In the genomic region with DNA sequence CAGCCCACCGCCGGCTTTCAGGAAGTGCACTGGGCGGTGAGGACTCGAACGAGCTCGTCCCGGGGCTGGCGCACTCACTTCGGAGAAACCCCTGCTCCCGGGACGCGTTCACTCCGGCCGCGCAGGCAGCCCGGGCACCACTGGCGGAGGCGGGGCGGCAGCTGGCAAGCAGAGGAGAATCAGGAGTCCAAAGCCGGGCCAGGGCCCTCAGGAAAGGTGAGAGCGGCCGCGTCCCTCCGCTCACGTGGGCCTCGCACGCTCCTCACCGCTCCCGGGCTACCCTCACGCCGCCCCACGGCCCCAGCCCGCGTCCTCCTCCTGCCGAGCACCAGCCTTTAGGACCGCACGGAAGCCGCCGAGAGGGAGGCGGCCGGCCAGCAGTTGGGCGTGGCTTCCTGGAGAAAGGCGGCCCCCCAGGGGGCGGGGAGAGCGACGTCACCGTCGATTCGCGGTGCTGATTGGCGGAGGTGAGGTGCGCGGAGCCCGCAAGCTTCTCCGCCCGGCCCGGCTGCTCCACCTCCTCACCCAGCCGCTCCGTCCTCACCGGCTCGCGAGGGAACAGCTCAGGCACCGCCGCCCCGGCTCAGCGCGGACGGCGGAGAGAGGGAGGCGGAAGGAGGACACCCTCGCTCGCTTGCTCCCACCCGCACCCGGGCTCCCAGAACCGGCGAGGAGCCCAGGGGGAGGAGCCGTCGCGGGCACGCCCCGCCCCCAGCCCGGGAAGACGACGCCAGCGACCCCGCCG, we compare ENCODE assay signal across 1 cellular context.
TF ChIP-seq lines count a peak whose summit lies in the region.

ZCCHC2 (plus strand) TSS at position 516 of the 745 bp plus-strand sequence. CDS start 400 bp downstream, outside the sequence.

TF ChIP-seq in GM23338, 12 proteins besides CTCF, POLR2A, EP300 and RAD21:
- TF ChIP-seq, protein P1, sequence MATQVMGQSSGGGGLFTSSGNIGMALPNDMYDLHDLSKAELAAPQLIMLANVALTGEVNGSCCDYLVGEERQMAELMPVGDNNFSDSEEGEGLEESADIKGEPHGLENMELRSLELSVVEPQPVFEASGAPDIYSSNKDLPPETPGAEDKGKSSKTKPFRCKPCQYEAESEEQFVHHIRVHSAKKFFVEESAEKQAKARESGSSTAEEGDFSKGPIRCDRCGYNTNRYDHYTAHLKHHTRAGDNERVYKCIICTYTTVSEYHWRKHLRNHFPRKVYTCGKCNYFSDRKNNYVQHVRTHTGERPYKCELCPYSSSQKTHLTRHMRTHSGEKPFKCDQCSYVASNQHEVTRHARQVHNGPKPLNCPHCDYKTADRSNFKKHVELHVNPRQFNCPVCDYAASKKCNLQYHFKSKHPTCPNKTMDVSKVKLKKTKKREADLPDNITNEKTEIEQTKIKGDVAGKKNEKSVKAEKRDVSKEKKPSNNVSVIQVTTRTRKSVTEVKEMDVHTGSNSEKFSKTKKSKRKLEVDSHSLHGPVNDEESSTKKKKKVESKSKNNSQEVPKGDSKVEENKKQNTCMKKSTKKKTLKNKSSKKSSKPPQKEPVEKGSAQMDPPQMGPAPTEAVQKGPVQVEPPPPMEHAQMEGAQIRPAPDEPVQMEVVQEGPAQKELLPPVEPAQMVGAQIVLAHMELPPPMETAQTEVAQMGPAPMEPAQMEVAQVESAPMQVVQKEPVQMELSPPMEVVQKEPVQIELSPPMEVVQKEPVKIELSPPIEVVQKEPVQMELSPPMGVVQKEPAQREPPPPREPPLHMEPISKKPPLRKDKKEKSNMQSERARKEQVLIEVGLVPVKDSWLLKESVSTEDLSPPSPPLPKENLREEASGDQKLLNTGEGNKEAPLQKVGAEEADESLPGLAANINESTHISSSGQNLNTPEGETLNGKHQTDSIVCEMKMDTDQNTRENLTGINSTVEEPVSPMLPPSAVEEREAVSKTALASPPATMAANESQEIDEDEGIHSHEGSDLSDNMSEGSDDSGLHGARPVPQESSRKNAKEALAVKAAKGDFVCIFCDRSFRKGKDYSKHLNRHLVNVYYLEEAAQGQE (IDR thresholded peaks at IDR 0.05; ENCODE audit: unreplicated experiment): no peak
- TF ChIP-seq CREB1 (CRISPR knock-in tag; IDR thresholded peaks at IDR 0.05; ENCODE audit: low read depth) (peak; percentile 92), ZNF331 (CRISPR knock-in tag; IDR thresholded peaks at IDR 0.05; ENCODE audit: low read depth) (no peak), ETS1 (IDR thresholded peaks at IDR 0.05) (peak; percentile 32; the same call in 1 of the 2 replicates), ZNF114 (CRISPR knock-in tag; IDR thresholded peaks at IDR 0.05) (no peak), STAT1 (IDR thresholded peaks at IDR 0.05; ENCODE audit: unreplicated experiment) (no peak), ZNF462 (CRISPR knock-in tag; IDR thresholded peaks at IDR 0.05) (no peak), EZH2 (IDR thresholded peaks at IDR 0.05; ENCODE audit: low read depth, unreplicated experiment) (no peak), EZH2phosphoT487 (IDR thresholded peaks at IDR 0.05; ENCODE audit: unreplicated experiment) (no peak), NANOG (IDR thresholded peaks at IDR 0.05; ENCODE audit: borderline replicate concordance) (no peak), JUNB (IDR thresholded peaks at IDR 0.05; ENCODE audit: unreplicated experiment) (no peak), POLR2AphosphoS5 (IDR thresholded peaks at IDR 0.05; ENCODE audit: low read depth) (peak; percentile 89)
